In the genomic region with DNA sequence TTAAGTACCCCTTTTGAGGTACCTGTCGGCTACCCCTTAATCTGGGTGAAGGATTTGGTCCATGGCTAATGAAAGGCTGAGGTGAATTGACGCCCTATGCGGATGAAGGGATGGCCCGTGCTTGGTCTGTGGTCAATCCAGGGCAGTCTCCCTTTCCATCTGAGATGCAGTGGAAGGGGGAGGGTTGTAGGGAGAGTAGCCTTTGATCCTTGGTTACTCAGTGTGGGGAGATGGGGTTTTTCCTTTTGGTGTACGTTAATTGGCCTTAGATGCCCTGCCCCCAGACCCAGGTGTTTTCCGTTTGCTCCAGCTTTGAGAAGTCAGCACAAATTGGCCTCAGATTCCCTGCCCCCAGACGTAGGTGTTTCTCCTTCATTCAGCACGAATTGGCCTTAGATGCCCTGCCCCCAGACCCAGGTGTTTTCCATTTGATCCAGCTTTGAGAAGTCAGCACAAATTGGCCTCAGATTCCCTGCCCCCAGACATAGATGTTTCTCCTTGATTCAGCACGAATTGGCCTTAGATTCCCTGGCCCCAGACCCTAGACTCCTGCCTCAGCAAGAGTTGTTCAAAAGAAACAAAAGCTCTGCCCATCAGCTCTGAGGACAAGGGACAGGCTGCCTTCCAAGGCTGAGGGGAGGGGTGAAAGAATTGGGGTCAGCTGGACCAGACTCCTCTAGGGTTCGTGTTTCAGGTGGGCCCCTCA, we compare ENCODE assay signal across 7 cellular contexts. TPM values are rescaled to one million over a fixed set of nuclear protein-coding genes. Genes with fewer than 3 reads are reported as not detected.
"Had no signal": no experiment of that assay in that cellular context is flagged by ENCODE, and none has a peak within 500 bp of the region (broad histone marks: within the 10 kb centered on the region; RNA-seq: fewer than 3 reads in every experiment).

No MANE protein-coding gene starts in this region.

RNA-seq across cellular contexts. Expression of gene CD8B2, which starts 21.6 kb away (rescaled TPM):
- total RNA-seq: GM23248, GM23338, H1, H4, H7, H9, HFFc6 had no signal
- polyA plus RNA-seq: GM23248 had no signal

RNA-seq across cellular contexts. Expression of gene RGPD3, which starts 40.6 kb away (rescaled TPM):
- total RNA-seq: H4 had no signal
